In the genomic region with DNA sequence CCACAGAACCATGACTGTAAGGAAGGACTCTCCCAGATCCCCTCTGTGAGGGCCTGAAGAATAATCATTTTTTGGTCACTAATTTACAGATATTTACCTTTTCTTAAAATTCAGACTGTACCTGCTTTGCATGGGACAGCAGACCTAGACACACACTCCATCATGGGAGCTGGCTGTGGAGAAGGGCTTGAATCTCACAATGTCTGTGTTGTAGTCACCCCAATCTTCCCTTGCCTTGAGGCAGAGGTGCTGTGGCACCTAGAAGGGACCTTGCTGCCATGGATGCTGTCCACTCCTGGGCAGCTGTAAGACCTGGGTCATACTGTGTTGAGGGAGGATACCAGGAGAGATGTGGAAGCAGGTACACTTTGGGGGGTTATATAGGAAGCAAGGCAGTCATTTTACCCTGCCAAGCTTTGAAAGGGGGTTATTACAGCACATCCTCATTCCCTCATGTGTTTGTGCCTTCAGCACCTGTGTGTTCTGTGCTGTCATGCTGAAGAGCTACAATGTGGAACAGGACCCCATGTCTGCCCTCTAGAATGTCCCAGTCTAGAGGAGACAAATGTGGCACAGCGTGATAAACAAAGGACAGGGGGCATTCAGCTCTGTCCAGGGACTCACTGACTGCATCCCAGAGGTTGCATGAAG, we compare ENCODE assay signal across 11 cellular contexts. TPM values are rescaled to one million over a fixed set of nuclear protein-coding genes. Genes with fewer than 3 reads are reported as not detected.
A peak's percentile ranks its signal among the peaks of the same experiment; 100 is the strongest.
DNase-seq lines count a peak whose midpoint lies in the region; ATAC-seq lines count a peak whose summit lies in the region.
"Had no signal": no experiment of that assay in that cellular context is flagged by ENCODE, and none has a peak within 500 bp of the region (broad histone marks: within the 10 kb centered on the region; RNA-seq: fewer than 3 reads in every experiment).

No MANE protein-coding gene starts in this region.

- H3K36me3 Mint-ChIP-seq in activated naive CD4-positive, alpha-beta T cell treated with anti-CD3 and anti-CD28 coated beads, Interleukin-2, amount 10 ng/mL, durations not matched to agents 7 days and 5 days: peaks cover 69% of the 10 kb centered on the region
- H3K36me3 Mint-ChIP-seq in activated naive CD4-positive, alpha-beta T cell treated with anti-CD3 and anti-CD28 coated beads for 36 hours (ENCODE audit: low read depth): peaks cover 18% of the 10 kb centered on the region
- H3K36me3 Mint-ChIP-seq in activated T-helper 1 cell treated with anti-CD3 and anti-CD28 coated beads, Interleukin-12 subunit alpha, Interleukin-12 subunit beta, Interleukin-2, Interleukin-4 antibody, amounts not matched to agents 30 ng/mL and 10 ng/mL and 1 ng/mL, durations not matched to agents 14 hours and 24 hours and 36 hours (ENCODE audit: low read depth): peaks cover 60% of the 10 kb centered on the region
- H3K36me3 Mint-ChIP-seq in stimulated activated memory B cell treated with anti-CD40 and anti-IgM and Interleukin-4, amounts not matched to agents 10 μg/mL and 1 μg/mL and 100 μg/mL, for 72 hours: peaks cover 42% of the 10 kb centered on the region

- peak overlapping the region; percentile 55 for H3K4me3 Mint-ChIP-seq in activated naive CD4-positive, alpha-beta T cell treated with anti-CD3 and anti-CD28 coated beads, Interleukin-2, amount 10 ng/mL, durations not matched to agents 7 days and 5 days
- no peak overlapping the region for H3K4me3 Mint-ChIP-seq in activated naive CD4-positive, alpha-beta T cell treated with anti-CD3 and anti-CD28 coated beads for 36 hours
- H3K4me3 Mint-ChIP-seq in activated T-helper 1 cell treated with anti-CD3 and anti-CD28 coated beads, Interleukin-12 subunit alpha, Interleukin-12 subunit beta, Interleukin-2, Interleukin-4 antibody, amounts not matched to agents 30 ng/mL and 10 ng/mL and 1 ng/mL, durations not matched to agents 14 hours and 24 hours and 36 hours: peak overlapping the region; percentile 66
- H3K4me3 Mint-ChIP-seq in stimulated activated memory B cell treated with anti-CD40 and anti-IgM and Interleukin-4, amounts not matched to agents 10 μg/mL and 1 μg/mL and 100 μg/mL, for 72 hours: no peak overlapping the region

- H3K27me3 Mint-ChIP-seq in activated naive CD4-positive, alpha-beta T cell treated with anti-CD3 and anti-CD28 coated beads, Interleukin-2, amount 10 ng/mL, durations not matched to agents 7 days and 5 days: no peaks in the 10 kb centered on the region
- H3K27me3 Mint-ChIP-seq in activated naive CD4-positive, alpha-beta T cell treated with anti-CD3 and anti-CD28 coated beads for 36 hours (ENCODE audit: low read depth): no peaks in the 10 kb centered on the region
- H3K27me3 Mint-ChIP-seq in activated T-helper 1 cell treated with anti-CD3 and anti-CD28 coated beads, Interleukin-12 subunit alpha, Interleukin-12 subunit beta, Interleukin-2, Interleukin-4 antibody, amounts not matched to agents 30 ng/mL and 10 ng/mL and 1 ng/mL, durations not matched to agents 14 hours and 24 hours and 36 hours (ENCODE audit: insufficient read depth): no peaks in the 10 kb centered on the region
- no peaks in the 10 kb centered on the region for H3K27me3 Mint-ChIP-seq in stimulated activated memory B cell treated with anti-CD40 and anti-IgM and Interleukin-4, amounts not matched to agents 10 μg/mL and 1 μg/mL and 100 μg/mL, for 72 hours

- intact Hi-C loops in activated naive CD4-positive, alpha-beta T cell treated with anti-CD3 and anti-CD28 coated beads for 36 hours (cut with micrococcal nuclease): loop anchor here (2.0 kb wide), 2 partner anchors 29 to 31 kb away; no protein-coding TSS in a partner anchor
- intact Hi-C loops in activated T-helper 1 cell treated with anti-CD3 and anti-CD28 coated beads, Interleukin-12 subunit alpha, Interleukin-12 subunit beta, Interleukin-2, Interleukin-4 antibody, amounts not matched to agents 30 ng/mL and 10 ng/mL and 1 ng/mL, durations not matched to agents 14 hours and 24 hours and 36 hours (cut with micrococcal nuclease): loop anchor here (1.0 kb wide), 1 partner anchor 30 kb away; no protein-coding TSS in a partner anchor

- peak overlapping the region; percentile 82 for H3K27ac Mint-ChIP-seq in activated naive CD4-positive, alpha-beta T cell treated with anti-CD3 and anti-CD28 coated beads, Interleukin-2, amount 10 ng/mL, durations not matched to agents 7 days and 5 days
- H3K27ac Mint-ChIP-seq in activated naive CD4-positive, alpha-beta T cell treated with anti-CD3 and anti-CD28 coated beads for 36 hours: no peak overlapping the region
- H3K27ac Mint-ChIP-seq in activated T-helper 1 cell treated with anti-CD3 and anti-CD28 coated beads, Interleukin-12 subunit alpha, Interleukin-12 subunit beta, Interleukin-2, Interleukin-4 antibody, amounts not matched to agents 30 ng/mL and 10 ng/mL and 1 ng/mL, durations not matched to agents 14 hours and 24 hours and 36 hours: peak overlapping the region; percentile 80
- H3K27ac Mint-ChIP-seq in stimulated activated memory B cell treated with anti-CD40 and anti-IgM and Interleukin-4, amounts not matched to agents 10 μg/mL and 1 μg/mL and 100 μg/mL, for 72 hours: peak overlapping the region; percentile 91

- peak; percentile 13 for ATAC-seq in HG03108 (IDR thresholded peaks at IDR 0.05; ENCODE audit: unreplicated experiment)
- no peak for ATAC-seq in stimulated activated memory B cell treated with anti-CD40 and anti-IgM and Interleukin-4, amounts not matched to agents 10 μg/mL and 1 μg/mL and 100 μg/mL, for 72 hours
- ATAC-seq in HG02678 (IDR thresholded peaks at IDR 0.05; ENCODE audit: unreplicated experiment): no peak
- ATAC-seq: gastrocnemius medialis, psoas muscle had no signal

- CTCF ChIA-PET in activated naive CD4-positive, alpha-beta T cell treated with anti-CD3 and anti-CD28 coated beads, Interleukin-2, amount 10 ng/mL, durations not matched to agents 7 days and 5 days (lab: Charles Lee): interaction anchor here (0.5 to 1.6 kb wide), 5 partner anchors 10 to 906 kb away, joined by 3 to 5 read pairs (median 3); no protein-coding TSS in a partner anchor
- CTCF ChIA-PET in activated naive CD4-positive, alpha-beta T cell treated with anti-CD3 and anti-CD28 coated beads for 36 hours (lab: Charles Lee): interaction anchor here (0.6 to 1.6 kb wide), 3 partner anchors 25 to 70 kb away, joined by 3 to 6 read pairs (median 4); no protein-coding TSS in a partner anchor

- H3K9me3 Mint-ChIP-seq in activated naive CD4-positive, alpha-beta T cell treated with anti-CD3 and anti-CD28 coated beads, Interleukin-2, amount 10 ng/mL, durations not matched to agents 7 days and 5 days: peaks cover 24% of the 10 kb centered on the region
- H3K9me3 Mint-ChIP-seq in activated naive CD4-positive, alpha-beta T cell treated with anti-CD3 and anti-CD28 coated beads for 36 hours: peaks cover 9% of the 10 kb centered on the region
- H3K9me3 Mint-ChIP-seq in activated T-helper 1 cell treated with anti-CD3 and anti-CD28 coated beads, Interleukin-12 subunit alpha, Interleukin-12 subunit beta, Interleukin-2, Interleukin-4 antibody, amounts not matched to agents 30 ng/mL and 10 ng/mL and 1 ng/mL, durations not matched to agents 14 hours and 24 hours and 36 hours: peaks cover 15% of the 10 kb centered on the region
- peaks cover 4% of the 10 kb centered on the region for H3K9me3 Mint-ChIP-seq in stimulated activated memory B cell treated with anti-CD40 and anti-IgM and Interleukin-4, amounts not matched to agents 10 μg/mL and 1 μg/mL and 100 μg/mL, for 72 hours

- H3K4me1 Mint-ChIP-seq in activated naive CD4-positive, alpha-beta T cell treated with anti-CD3 and anti-CD28 coated beads, Interleukin-2, amount 10 ng/mL, durations not matched to agents 7 days and 5 days: peaks cover 56% of the 10 kb centered on the region
- peaks cover 62% of the 10 kb centered on the region for H3K4me1 Mint-ChIP-seq in activated naive CD4-positive, alpha-beta T cell treated with anti-CD3 and anti-CD28 coated beads for 36 hours (ENCODE audit: low read depth)
- peaks cover 65% of the 10 kb centered on the region for H3K4me1 Mint-ChIP-seq in activated T-helper 1 cell treated with anti-CD3 and anti-CD28 coated beads, Interleukin-12 subunit alpha, Interleukin-12 subunit beta, Interleukin-2, Interleukin-4 antibody, amounts not matched to agents 30 ng/mL and 10 ng/mL and 1 ng/mL, durations not matched to agents 14 hours and 24 hours and 36 hours (ENCODE audit: low read depth)
- peaks cover 69% of the 10 kb centered on the region for H3K4me1 Mint-ChIP-seq in stimulated activated memory B cell treated with anti-CD40 and anti-IgM and Interleukin-4, amounts not matched to agents 10 μg/mL and 1 μg/mL and 100 μg/mL, for 72 hours

- no peak for DNase-seq in activated naive CD4-positive, alpha-beta T cell treated with anti-CD3 and anti-CD28 coated beads, Interleukin-2, amount 10 ng/mL, durations not matched to agents 7 days and 5 days
- no peak for DNase-seq in activated naive CD4-positive, alpha-beta T cell treated with anti-CD3 and anti-CD28 coated beads for 36 hours
- no peak for DNase-seq in activated T-helper 1 cell treated with anti-CD3 and anti-CD28 coated beads, Interleukin-12 subunit alpha, Interleukin-12 subunit beta, Interleukin-2, Interleukin-4 antibody, amounts not matched to agents 30 ng/mL and 10 ng/mL and 1 ng/mL, durations not matched to agents 14 hours and 24 hours and 36 hours (ENCODE audit: low spot score)
- DNase-seq in activated gamma-delta T cell (lab: John Stamatoyannopoulos, UW) (no peak), 8988T (no peak)
- DNase-seq: gastrocnemius medialis, IMR-90, psoas muscle had no signal

RNA-seq across cellular contexts. Expression of a gene that starts 27.1 kb away (rescaled TPM):
- 10 to 100 TPM; 16.1 to 18.8 TPM for total RNA-seq in activated naive CD4-positive, alpha-beta T cell treated with anti-CD3 and anti-CD28 coated beads for 36 hours
- total RNA-seq in activated T-helper 1 cell treated with anti-CD3 and anti-CD28 coated beads, Interleukin-12 subunit alpha, Interleukin-12 subunit beta, Interleukin-2, Interleukin-4 antibody, amounts not matched to agents 30 ng/mL and 10 ng/mL and 1 ng/mL, durations not matched to agents 14 hours and 24 hours and 36 hours: 54.3 and 57.2 TPM in 2 replicates

Comparison
In these comparisons a context has a peak if more than half of its experiments do, and no peak if none do; other contexts are left out.
1. H3K4me3 Mint-ChIP-seq: peak in activated naive CD4-positive, alpha-beta T cell treated with anti-CD3 and anti-CD28 coated beads, Interleukin-2, amount 10 ng/mL, durations not matched to agents 7 days and 5 days (single experiment) and activated T-helper 1 cell treated with anti-CD3 and anti-CD28 coated beads, Interleukin-12 subunit alpha, Interleukin-12 subunit beta, Interleukin-2, Interleukin-4 antibody, amounts not matched to agents 30 ng/mL and 10 ng/mL and 1 ng/mL, durations not matched to agents 14 hours and 24 hours and 36 hours (single experiment); none in activated naive CD4-positive, alpha-beta T cell treated with anti-CD3 and anti-CD28 coated beads for 36 hours (single experiment) and stimulated activated memory B cell treated with anti-CD40 and anti-IgM and Interleukin-4, amounts not matched to agents 10 μg/mL and 1 μg/mL and 100 μg/mL, for 72 hours (single experiment).